Comparison of ENCODE assay signal across 1 cellular context in the genomic region with DNA sequence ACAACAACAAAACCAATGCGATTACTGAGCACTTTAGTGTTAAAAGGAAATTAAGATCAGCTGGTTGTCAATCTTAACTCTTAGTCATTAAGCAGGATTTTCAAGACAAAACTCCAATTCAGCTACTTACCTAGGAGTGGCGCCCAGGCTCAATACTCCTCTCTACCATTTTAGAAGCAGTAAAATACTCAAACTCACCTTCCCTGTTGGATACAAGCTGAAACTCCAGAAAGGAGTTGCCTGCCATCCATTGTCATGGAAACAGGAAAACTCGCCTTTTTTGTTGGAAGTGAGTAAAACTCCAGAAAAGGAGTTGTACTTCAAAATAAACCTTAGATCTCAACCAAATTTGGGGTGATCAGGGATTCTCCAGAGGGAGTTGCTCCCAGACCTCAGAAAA.
TF ChIP-seq lines count a peak whose summit lies in the region.

No MANE protein-coding gene starts in this region.

TF ChIP-seq in IMR-90, 13 proteins besides CTCF, POLR2A, EP300 and RAD21:
- no peak for TF ChIP-seq MXI1 (IDR thresholded peaks at IDR 0.05; ENCODE audit: borderline replicate concordance, low read depth, low read length)
- no peak for TF ChIP-seq FOS (IDR thresholded peaks at IDR 0.05; ENCODE audit: low read depth, low read length)
- TF ChIP-seq SMC3 (IDR thresholded peaks at IDR 0.05; ENCODE audit: low read depth, low read length) = no peak
- TF ChIP-seq NFE2L2 (IDR thresholded peaks at IDR 0.05; ENCODE audit: low read depth, low read length) = no peak
- TF ChIP-seq, protein P1, sequence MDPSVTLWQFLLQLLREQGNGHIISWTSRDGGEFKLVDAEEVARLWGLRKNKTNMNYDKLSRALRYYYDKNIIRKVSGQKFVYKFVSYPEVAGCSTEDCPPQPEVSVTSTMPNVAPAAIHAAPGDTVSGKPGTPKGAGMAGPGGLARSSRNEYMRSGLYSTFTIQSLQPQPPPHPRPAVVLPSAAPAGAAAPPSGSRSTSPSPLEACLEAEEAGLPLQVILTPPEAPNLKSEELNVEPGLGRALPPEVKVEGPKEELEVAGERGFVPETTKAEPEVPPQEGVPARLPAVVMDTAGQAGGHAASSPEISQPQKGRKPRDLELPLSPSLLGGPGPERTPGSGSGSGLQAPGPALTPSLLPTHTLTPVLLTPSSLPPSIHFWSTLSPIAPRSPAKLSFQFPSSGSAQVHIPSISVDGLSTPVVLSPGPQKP (IDR thresholded peaks at IDR 0.05; ENCODE audit: borderline replicate concordance, low read depth, low read length) = no peak
- no peak for TF ChIP-seq MAFK (IDR thresholded peaks at IDR 0.05; ENCODE audit: low read depth, low read length)
- no peak for TF ChIP-seq RFX5 (IDR thresholded peaks at IDR 0.05; ENCODE audit: low read depth, low read length)
- no peak for TF ChIP-seq BHLHE40 (IDR thresholded peaks at IDR 0.05; ENCODE audit: low read depth, low read length)
- no peak for TF ChIP-seq CEBPB (IDR thresholded peaks at IDR 0.05; ENCODE audit: low read depth, low read length)
- TF ChIP-seq RCOR1 (IDR thresholded peaks at IDR 0.05; ENCODE audit: insufficient replicate concordance, low read length) = no peak
- TF ChIP-seq MAZ (IDR thresholded peaks at IDR 0.05; ENCODE audit: borderline replicate concordance, low read depth, low read length) = no peak
- TF ChIP-seq, protein P2, sequence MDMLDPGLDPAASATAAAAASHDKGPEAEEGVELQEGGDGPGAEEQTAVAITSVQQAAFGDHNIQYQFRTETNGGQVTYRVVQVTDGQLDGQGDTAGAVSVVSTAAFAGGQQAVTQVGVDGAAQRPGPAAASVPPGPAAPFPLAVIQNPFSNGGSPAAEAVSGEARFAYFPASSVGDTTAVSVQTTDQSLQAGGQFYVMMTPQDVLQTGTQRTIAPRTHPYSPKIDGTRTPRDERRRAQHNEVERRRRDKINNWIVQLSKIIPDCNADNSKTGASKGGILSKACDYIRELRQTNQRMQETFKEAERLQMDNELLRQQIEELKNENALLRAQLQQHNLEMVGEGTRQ (IDR thresholded peaks at IDR 0.05; ENCODE audit: low read depth, low read length) = no peak
- no peak for TF ChIP-seq CHD1 (IDR thresholded peaks at IDR 0.05; ENCODE audit: low read depth, low read length)
